In the genomic region with DNA sequence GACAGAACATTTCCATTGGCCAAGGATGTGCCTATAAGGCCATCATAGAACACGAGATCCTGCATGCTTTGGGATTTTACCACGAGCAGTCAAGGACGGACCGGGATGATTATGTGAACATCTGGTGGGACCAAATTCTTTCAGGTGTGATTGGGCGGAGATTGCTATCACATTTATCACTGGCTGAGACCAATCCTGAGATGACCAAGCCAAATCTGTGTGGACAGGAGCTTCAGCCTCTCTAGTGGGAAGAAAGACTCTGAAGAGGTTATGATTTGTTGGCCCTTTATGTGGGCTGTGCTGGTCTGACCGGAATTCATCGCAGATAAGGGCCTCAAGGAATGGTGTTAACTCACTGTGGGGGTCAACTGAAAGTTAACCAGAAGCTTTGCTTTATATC, we compare ENCODE assay signal across 32 cellular contexts. TPM values are rescaled to one million over a fixed set of nuclear protein-coding genes. Genes with fewer than 3 reads are reported as not detected.
"Had no signal": no experiment of that assay in that cellular context is flagged by ENCODE, and none has a peak within 500 bp of the region (broad histone marks: within the 10 kb centered on the region; RNA-seq: fewer than 3 reads in every experiment).

No MANE protein-coding gene starts in this region.

- H3K9me3 ChIP-seq: ascending aorta, breast epithelium, esophagus squamous epithelium, gastrocnemius medialis had no signal

- H3K4me1 Mint-ChIP-seq: activated CD4-positive, alpha-beta memory T cell treated with anti-CD3 and anti-CD28 coated beads, Interleukin-2, amount 10 ng/mL, durations not matched to agents 7 days and 5 days; activated CD4-positive, alpha-beta T cell treated with anti-CD3 and anti-CD28 coated beads, Interleukin-2, amount 10 ng/mL, durations not matched to agents 7 days and 5 days; activated naive CD4-positive, alpha-beta T cell treated with anti-CD3 and anti-CD28 coated beads, Interleukin-2, amount 10 ng/mL, durations not matched to agents 7 days and 5 days; activated naive CD8-positive, alpha-beta T cell treated with anti-CD3 and anti-CD28 coated beads, Interleukin-2, amount 10 ng/mL, durations not matched to agents 7 days and 5 days; brain; central memory CD8-positive, alpha-beta T cell had no signal

- ATAC-seq: activated naive CD4-positive, alpha-beta T cell treated with anti-CD3 and anti-CD28 coated beads, Interleukin-2, amount 50 U/mL, for 72 hours; activated T-cell treated with anti-CD3 and anti-CD28 coated beads, Interleukin-2, amount 50 U/mL, for 72 hours; effector memory CD8-positive, alpha-beta T cell; gastrocnemius medialis; WTC11 had no signal

- H3K4me3 ChIP-seq: ascending aorta, breast epithelium, esophagus squamous epithelium, gastrocnemius medialis had no signal

- FAIRE-seq: colon had no signal

- H3K36me3 Mint-ChIP-seq: activated naive CD4-positive, alpha-beta T cell treated with anti-CD3 and anti-CD28 coated beads, Interleukin-2, amount 10 ng/mL, durations not matched to agents 7 days and 5 days; activated naive CD8-positive, alpha-beta T cell treated with anti-CD3 and anti-CD28 coated beads, Interleukin-2, amount 10 ng/mL, durations not matched to agents 7 days and 5 days; brain; WTC11 had no signal

- DNase-seq: activated CD4-positive, alpha-beta memory T cell treated with anti-CD3 and anti-CD28 coated beads, Interleukin-2, amount 10 ng/mL, durations not matched to agents 7 days and 5 days; activated CD4-positive, alpha-beta T cell treated with anti-CD3 and anti-CD28 coated beads for 1 hour; activated CD4-positive, alpha-beta T cell treated with anti-CD3 and anti-CD28 coated beads for 4 hours; activated CD4-positive, alpha-beta T cell treated with anti-CD3 and anti-CD28 coated beads, Interleukin-2, amount 10 ng/mL, durations not matched to agents 7 days and 5 days; activated CD4-positive, alpha-beta T cell treated with anti-CD3 and anti-CD28 coated beads, Interleukin-2, amount 50 U/mL, for 4 hours; activated CD8-positive, alpha-beta memory T cell treated with anti-CD3 and anti-CD28 coated beads, Interleukin-2, amount 50 U/mL, for 48 hours; activated gamma-delta T cell; activated naive CD4-positive, alpha-beta T cell; activated naive CD4-positive, alpha-beta T cell treated with anti-CD3 and anti-CD28 coated beads, Interleukin-2, amount 10 ng/mL, durations not matched to agents 7 days and 5 days; activated naive CD8-positive, alpha-beta T cell treated with anti-CD3 and anti-CD28 coated beads, Interleukin-2, amount 10 ng/mL, durations not matched to agents 7 days and 5 days; activated T-cell treated with anti-CD3 and anti-CD28 coated beads for 4 hours; activated T-cell treated with anti-CD3 and anti-CD28 coated beads, Interleukin-2, amount 50 U/mL, for 24 hours; activated T-cell treated with anti-CD3 and anti-CD28 coated beads, Interleukin-2, amount 50 U/mL, for 72 hours; cortex of kidney; dermis blood vessel endothelial cell; effector CD4-positive, alpha-beta T cell; effector memory CD8-positive, alpha-beta T cell; esophagus squamous epithelium; gastrocnemius medialis; glutamatergic neuron; T-helper 2 cell had no signal

- H3K4me1 ChIP-seq: ascending aorta, breast epithelium, gastrocnemius medialis had no signal

- H3K27me3 Mint-ChIP-seq: activated naive CD8-positive, alpha-beta T cell treated with anti-CD3 and anti-CD28 coated beads, Interleukin-2, amount 10 ng/mL, durations not matched to agents 7 days and 5 days had no signal

- H3K4me3 Mint-ChIP-seq: activated CD4-positive, alpha-beta memory T cell treated with anti-CD3 and anti-CD28 coated beads, Interleukin-2, amount 10 ng/mL, durations not matched to agents 7 days and 5 days; activated CD4-positive, alpha-beta T cell treated with anti-CD3 and anti-CD28 coated beads, Interleukin-2, amount 10 ng/mL, durations not matched to agents 7 days and 5 days; activated naive CD4-positive, alpha-beta T cell treated with anti-CD3 and anti-CD28 coated beads, Interleukin-2, amount 10 ng/mL, durations not matched to agents 7 days and 5 days; activated naive CD8-positive, alpha-beta T cell treated with anti-CD3 and anti-CD28 coated beads, Interleukin-2, amount 10 ng/mL, durations not matched to agents 7 days and 5 days; activated T-cell treated with anti-CD3 and anti-CD28 coated beads, Interleukin-2, amount 50 U/mL, for 24 hours; activated T-cell treated with anti-CD3 and anti-CD28 coated beads, Interleukin-2, amount 50 U/mL, for 72 hours; brain; central memory CD8-positive, alpha-beta T cell; effector memory CD8-positive, alpha-beta T cell; WTC11 had no signal

- H3K36me3 ChIP-seq: ascending aorta, breast epithelium, esophagus squamous epithelium, gastrocnemius medialis had no signal

- H3K27ac Mint-ChIP-seq: activated CD4-positive, alpha-beta memory T cell treated with anti-CD3 and anti-CD28 coated beads, Interleukin-2, amount 10 ng/mL, durations not matched to agents 7 days and 5 days; activated CD4-positive, alpha-beta T cell treated with anti-CD3 and anti-CD28 coated beads, Interleukin-2, amount 10 ng/mL, durations not matched to agents 7 days and 5 days; activated naive CD4-positive, alpha-beta T cell treated with anti-CD3 and anti-CD28 coated beads, Interleukin-2, amount 10 ng/mL, durations not matched to agents 7 days and 5 days; activated naive CD4-positive, alpha-beta T cell treated with anti-CD3 and anti-CD28 coated beads, Interleukin-2, amount 50 U/mL, for 72 hours; activated naive CD8-positive, alpha-beta T cell treated with anti-CD3 and anti-CD28 coated beads, Interleukin-2, amount 10 ng/mL, durations not matched to agents 7 days and 5 days; activated T-cell treated with anti-CD3 and anti-CD28 coated beads, Interleukin-2, amount 50 U/mL, for 24 hours; activated T-cell treated with anti-CD3 and anti-CD28 coated beads, Interleukin-2, amount 50 U/mL, for 72 hours; brain; effector memory CD8-positive, alpha-beta T cell; WTC11 had no signal

- H3K27ac ChIP-seq: ascending aorta, breast epithelium, esophagus squamous epithelium, gastrocnemius medialis had no signal

- H3K9me3 Mint-ChIP-seq: activated CD4-positive, alpha-beta memory T cell treated with anti-CD3 and anti-CD28 coated beads, Interleukin-2, amount 10 ng/mL, durations not matched to agents 7 days and 5 days; activated CD4-positive, alpha-beta T cell treated with anti-CD3 and anti-CD28 coated beads, Interleukin-2, amount 10 ng/mL, durations not matched to agents 7 days and 5 days; activated naive CD4-positive, alpha-beta T cell treated with anti-CD3 and anti-CD28 coated beads, Interleukin-2, amount 10 ng/mL, durations not matched to agents 7 days and 5 days; activated T-cell treated with anti-CD3 and anti-CD28 coated beads, Interleukin-2, amount 50 U/mL, for 24 hours; activated T-cell treated with anti-CD3 and anti-CD28 coated beads, Interleukin-2, amount 50 U/mL, for 72 hours; central memory CD8-positive, alpha-beta T cell; effector memory CD8-positive, alpha-beta T cell had no signal

- H3K27me3 ChIP-seq: ascending aorta, breast epithelium, esophagus squamous epithelium, gastrocnemius medialis had no signal

RNA-seq across cellular contexts. Expression of gene MEP1A, which starts 26.4 kb away (rescaled TPM):
- total RNA-seq: activated CD4-positive, alpha-beta memory T cell treated with anti-CD3 and anti-CD28 coated beads, Interleukin-2, amount 10 ng/mL, durations not matched to agents 7 days and 5 days; activated CD4-positive, alpha-beta T cell treated with anti-CD3 and anti-CD28 coated beads, Interleukin-2, amount 10 ng/mL, durations not matched to agents 7 days and 5 days; activated naive CD4-positive, alpha-beta T cell treated with anti-CD3 and anti-CD28 coated beads, Interleukin-2, amount 50 U/mL, for 72 hours; activated naive CD8-positive, alpha-beta T cell treated with anti-CD3 and anti-CD28 coated beads, Interleukin-2, amount 10 ng/mL, durations not matched to agents 7 days and 5 days; activated T-cell treated with anti-CD3 and anti-CD28 coated beads, Interleukin-2, amount 50 U/mL, for 72 hours; ascending aorta; cardiac septum; dermis blood vessel endothelial cell; fibroblast of lung; fibroblast of villous mesenchyme; T-helper 1 cell treated with Interleukin-12 subunit alpha and Interleukin-12 subunit beta and Interleukin-4 antibody, amounts not matched to agents 30 ng/mL and 1 ng/mL, for 36 hours had no signal
- polyA plus RNA-seq: fibroblast of lung had no signal
